Comparison of ENCODE assay signal across 1 cellular context in the genomic region with DNA sequence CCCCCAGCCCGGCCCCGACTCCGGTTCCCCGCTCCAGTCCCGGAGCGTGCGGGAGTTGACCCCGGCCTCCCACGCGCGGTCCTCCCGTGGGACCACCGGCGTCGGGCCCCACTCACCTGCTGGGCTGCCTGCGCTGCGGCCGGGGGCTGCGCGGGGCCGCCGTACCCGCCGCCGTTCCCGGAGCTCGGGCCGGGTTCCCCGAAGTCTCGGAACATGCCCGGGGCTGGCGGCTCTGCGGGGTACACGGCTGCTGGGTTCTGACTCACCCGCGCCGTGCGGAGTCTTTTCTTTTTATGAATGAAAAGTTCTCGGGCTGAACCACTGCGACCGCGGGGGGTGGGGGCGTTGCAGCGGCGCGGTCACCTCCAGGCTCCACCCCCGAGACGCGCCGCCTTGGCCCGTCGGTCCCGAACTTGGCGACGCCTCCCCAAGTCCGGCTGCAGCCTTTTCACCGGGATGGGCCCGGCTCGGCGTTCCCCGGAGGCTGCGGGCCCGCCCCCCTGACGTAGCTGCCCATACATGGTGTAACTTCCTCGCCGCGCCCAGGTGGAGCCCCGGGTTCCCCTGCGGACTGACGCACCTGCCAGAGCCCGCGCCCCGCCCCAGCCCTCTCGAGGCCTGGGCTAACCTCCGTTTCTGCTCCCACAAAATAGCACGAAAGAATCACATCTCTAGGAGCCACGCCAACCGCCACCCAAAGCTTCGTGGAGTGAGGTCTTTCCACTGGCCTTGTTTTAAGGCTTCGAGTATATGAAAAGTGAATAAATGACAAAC.
TF ChIP-seq lines count a peak whose summit lies in the region.

Gene FOSL1, minus strand, starts transcription at position 264 of the 774 bp plus-strand sequence. Its CDS starts 49 bp downstream, at position 215.

TF ChIP-seq in HepG2, 621 proteins besides CTCF, POLR2A, EP300 and RAD21 (continued from another document and continues in another):
- TF ChIP-seq, protein P1, sequence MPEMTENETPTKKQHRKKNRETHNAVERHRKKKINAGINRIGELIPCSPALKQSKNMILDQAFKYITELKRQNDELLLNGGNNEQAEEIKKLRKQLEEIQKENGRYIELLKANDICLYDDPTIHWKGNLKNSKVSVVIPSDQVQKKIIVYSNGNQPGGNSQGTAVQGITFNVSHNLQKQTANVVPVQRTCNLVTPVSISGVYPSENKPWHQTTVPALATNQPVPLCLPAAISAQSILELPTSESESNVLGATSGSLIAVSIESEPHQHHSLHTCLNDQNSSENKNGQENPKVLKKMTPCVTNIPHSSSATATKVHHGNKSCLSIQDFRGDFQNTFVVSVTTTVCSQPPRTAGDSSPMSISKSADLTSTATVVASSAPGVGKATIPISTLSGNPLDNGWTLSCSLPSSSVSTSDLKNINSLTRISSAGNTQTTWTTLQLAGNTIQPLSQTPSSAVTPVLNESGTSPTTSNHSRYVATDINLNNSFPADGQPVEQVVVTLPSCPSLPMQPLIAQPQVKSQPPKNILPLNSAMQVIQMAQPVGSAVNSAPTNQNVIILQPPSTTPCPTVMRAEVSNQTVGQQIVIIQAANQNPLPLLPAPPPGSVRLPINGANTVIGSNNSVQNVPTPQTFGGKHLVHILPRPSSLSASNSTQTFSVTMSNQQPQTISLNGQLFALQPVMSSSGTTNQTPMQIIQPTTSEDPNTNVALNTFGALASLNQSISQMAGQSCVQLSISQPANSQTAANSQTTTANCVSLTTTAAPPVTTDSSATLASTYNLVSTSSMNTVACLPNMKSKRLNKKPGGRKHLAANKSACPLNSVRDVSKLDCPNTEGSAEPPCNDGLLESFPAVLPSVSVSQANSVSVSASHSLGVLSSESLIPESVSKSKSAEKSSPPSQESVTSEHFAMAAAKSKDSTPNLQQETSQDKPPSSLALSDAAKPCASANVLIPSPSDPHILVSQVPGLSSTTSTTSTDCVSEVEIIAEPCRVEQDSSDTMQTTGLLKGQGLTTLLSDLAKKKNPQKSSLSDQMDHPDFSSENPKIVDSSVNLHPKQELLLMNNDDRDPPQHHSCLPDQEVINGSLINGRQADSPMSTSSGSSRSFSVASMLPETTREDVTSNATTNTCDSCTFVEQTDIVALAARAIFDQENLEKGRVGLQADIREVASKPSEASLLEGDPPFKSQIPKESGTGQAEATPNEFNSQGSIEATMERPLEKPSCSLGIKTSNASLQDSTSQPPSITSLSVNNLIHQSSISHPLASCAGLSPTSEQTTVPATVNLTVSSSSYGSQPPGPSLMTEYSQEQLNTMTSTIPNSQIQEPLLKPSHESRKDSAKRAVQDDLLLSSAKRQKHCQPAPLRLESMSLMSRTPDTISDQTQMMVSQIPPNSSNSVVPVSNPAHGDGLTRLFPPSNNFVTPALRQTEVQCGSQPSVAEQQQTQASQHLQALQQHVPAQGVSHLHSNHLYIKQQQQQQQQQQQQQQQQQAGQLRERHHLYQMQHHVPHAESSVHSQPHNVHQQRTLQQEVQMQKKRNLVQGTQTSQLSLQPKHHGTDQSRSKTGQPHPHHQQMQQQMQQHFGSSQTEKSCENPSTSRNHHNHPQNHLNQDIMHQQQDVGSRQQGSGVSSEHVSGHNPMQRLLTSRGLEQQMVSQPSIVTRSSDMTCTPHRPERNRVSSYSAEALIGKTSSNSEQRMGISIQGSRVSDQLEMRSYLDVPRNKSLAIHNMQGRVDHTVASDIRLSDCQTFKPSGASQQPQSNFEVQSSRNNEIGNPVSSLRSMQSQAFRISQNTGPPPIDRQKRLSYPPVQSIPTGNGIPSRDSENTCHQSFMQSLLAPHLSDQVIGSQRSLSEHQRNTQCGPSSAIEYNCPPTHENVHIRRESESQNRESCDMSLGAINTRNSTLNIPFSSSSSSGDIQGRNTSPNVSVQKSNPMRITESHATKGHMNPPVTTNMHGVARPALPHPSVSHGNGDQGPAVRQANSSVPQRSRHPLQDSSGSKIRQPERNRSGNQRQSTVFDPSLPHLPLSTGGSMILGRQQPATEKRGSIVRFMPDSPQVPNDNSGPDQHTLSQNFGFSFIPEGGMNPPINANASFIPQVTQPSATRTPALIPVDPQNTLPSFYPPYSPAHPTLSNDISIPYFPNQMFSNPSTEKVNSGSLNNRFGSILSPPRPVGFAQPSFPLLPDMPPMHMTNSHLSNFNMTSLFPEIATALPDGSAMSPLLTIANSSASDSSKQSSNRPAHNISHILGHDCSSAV (CRISPR knock-in tag; IDR thresholded peaks at IDR 0.05; ENCODE audit: borderline replicate concordance): no peak
- TF ChIP-seq, protein P2, sequence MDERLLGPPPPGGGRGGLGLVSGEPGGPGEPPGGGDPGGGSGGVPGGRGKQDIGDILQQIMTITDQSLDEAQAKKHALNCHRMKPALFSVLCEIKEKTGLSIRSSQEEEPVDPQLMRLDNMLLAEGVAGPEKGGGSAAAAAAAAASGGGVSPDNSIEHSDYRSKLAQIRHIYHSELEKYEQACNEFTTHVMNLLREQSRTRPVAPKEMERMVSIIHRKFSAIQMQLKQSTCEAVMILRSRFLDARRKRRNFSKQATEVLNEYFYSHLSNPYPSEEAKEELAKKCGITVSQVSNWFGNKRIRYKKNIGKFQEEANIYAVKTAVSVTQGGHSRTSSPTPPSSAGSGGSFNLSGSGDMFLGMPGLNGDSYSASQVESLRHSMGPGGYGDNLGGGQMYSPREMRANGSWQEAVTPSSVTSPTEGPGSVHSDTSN (CRISPR knock-in tag; IDR thresholded peaks at IDR 0.05): no peak
- TF ChIP-seq MLXIP (CRISPR knock-in tag; IDR thresholded peaks at IDR 0.05; ENCODE audit: borderline replicate concordance): no peak
- TF ChIP-seq ZSCAN21 (CRISPR knock-in tag; IDR thresholded peaks at IDR 0.05; ENCODE audit: borderline replicate concordance): no peak
- no peak for TF ChIP-seq ZNF652 (CRISPR knock-in tag; IDR thresholded peaks at IDR 0.05; ENCODE audit: borderline replicate concordance, low read depth)
- TF ChIP-seq JUND (CRISPR knock-in tag; IDR thresholded peaks at IDR 0.05): no peak
- no peak for TF ChIP-seq BRD4 (CRISPR knock-in tag; IDR thresholded peaks at IDR 0.05)
- TF ChIP-seq, protein P3, sequence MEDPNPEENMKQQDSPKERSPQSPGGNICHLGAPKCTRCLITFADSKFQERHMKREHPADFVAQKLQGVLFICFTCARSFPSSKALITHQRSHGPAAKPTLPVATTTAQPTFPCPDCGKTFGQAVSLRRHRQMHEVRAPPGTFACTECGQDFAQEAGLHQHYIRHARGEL (CRISPR knock-in tag; IDR thresholded peaks at IDR 0.05): no peak
- TF ChIP-seq CC2D1A (CRISPR knock-in tag; IDR thresholded peaks at IDR 0.05): no peak
- TF ChIP-seq ATAD3A (CRISPR knock-in tag; IDR thresholded peaks at IDR 0.05): no peak
- no peak for TF ChIP-seq SIX4 (CRISPR knock-in tag; IDR thresholded peaks at IDR 0.05)
- no peak for TF ChIP-seq HNF4A (CRISPR knock-in tag; IDR thresholded peaks at IDR 0.05)
- peak; percentile 60; the same call in 1 of the 2 replicates for TF ChIP-seq ZNF598 (CRISPR knock-in tag; IDR thresholded peaks at IDR 0.05; ENCODE audit: borderline replicate concordance)
- TF ChIP-seq KAT2B (IDR thresholded peaks at IDR 0.05; ENCODE audit: borderline replicate concordance, low read depth, low read length): no peak
- no peak for TF ChIP-seq MEF2D (CRISPR knock-in tag; IDR thresholded peaks at IDR 0.05)
- TF ChIP-seq TSC22D2 (CRISPR knock-in tag; IDR thresholded peaks at IDR 0.05; ENCODE audit: borderline replicate concordance): no peak
- no peak for TF ChIP-seq ZFP82 (CRISPR knock-in tag; IDR thresholded peaks at IDR 0.05; ENCODE audit: borderline replicate concordance)
- no peak for TF ChIP-seq SETDB1 (CRISPR knock-in tag; IDR thresholded peaks at IDR 0.05; ENCODE audit: borderline replicate concordance)
- peak; percentile 83 for TF ChIP-seq ARNT2 (CRISPR knock-in tag; IDR thresholded peaks at IDR 0.05; ENCODE audit: low read depth)
- no peak for TF ChIP-seq ZNF597 (CRISPR knock-in tag; IDR thresholded peaks at IDR 0.05)
- no peak for TF ChIP-seq IRX3 (CRISPR knock-in tag; IDR thresholded peaks at IDR 0.05; ENCODE audit: borderline replicate concordance, low read depth)
- TF ChIP-seq, protein P4, sequence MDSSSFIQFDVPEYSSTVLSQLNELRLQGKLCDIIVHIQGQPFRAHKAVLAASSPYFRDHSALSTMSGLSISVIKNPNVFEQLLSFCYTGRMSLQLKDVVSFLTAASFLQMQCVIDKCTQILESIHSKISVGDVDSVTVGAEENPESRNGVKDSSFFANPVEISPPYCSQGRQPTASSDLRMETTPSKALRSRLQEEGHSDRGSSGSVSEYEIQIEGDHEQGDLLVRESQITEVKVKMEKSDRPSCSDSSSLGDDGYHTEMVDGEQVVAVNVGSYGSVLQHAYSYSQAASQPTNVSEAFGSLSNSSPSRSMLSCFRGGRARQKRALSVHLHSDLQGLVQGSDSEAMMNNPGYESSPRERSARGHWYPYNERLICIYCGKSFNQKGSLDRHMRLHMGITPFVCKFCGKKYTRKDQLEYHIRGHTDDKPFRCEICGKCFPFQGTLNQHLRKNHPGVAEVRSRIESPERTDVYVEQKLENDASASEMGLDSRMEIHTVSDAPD (CRISPR knock-in tag; IDR thresholded peaks at IDR 0.05): 0 out of 2 replicates have a peak, but pooled peaks have one; percentile 35
- peak; percentile 53 for TF ChIP-seq YY1 (IDR thresholded peaks at IDR 0.05; ENCODE audit: insufficient read depth, insufficient replicate concordance, low read depth, low read length)
- no peak for TF ChIP-seq ZMYM3 (CRISPR knock-in tag; IDR thresholded peaks at IDR 0.05)
- no peak for TF ChIP-seq SNRNP70 (IDR thresholded peaks at IDR 0.05; ENCODE audit: low read depth, low read length)
- peak; percentile 25; the same call in 1 of the 2 replicates for TF ChIP-seq MXD3 (CRISPR knock-in tag; IDR thresholded peaks at IDR 0.05)
- no peak for TF ChIP-seq ZFP36L2 (CRISPR knock-in tag; IDR thresholded peaks at IDR 0.05)
- TF ChIP-seq, protein P5, sequence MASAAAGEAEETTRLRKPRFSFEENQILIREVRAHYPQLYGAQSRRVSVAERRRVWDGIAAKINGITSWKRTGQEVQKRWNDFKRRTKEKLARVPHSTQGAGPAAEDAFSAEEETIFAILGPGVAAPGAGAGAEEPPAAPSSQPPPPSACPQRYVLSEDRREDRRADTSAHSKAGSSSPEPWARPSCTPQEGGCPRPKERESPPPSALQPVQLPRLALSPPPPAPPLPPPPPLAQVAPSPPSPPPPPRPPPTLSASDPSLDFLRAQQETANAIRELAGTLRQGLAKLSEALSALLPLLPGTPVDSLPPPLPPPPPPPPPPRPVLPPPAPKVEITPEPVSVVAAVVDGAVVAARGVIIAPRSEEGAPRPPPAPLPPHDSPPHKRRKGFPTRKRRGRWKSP (CRISPR knock-in tag; IDR thresholded peaks at IDR 0.05): peak; percentile 72
- TF ChIP-seq, protein P6, sequence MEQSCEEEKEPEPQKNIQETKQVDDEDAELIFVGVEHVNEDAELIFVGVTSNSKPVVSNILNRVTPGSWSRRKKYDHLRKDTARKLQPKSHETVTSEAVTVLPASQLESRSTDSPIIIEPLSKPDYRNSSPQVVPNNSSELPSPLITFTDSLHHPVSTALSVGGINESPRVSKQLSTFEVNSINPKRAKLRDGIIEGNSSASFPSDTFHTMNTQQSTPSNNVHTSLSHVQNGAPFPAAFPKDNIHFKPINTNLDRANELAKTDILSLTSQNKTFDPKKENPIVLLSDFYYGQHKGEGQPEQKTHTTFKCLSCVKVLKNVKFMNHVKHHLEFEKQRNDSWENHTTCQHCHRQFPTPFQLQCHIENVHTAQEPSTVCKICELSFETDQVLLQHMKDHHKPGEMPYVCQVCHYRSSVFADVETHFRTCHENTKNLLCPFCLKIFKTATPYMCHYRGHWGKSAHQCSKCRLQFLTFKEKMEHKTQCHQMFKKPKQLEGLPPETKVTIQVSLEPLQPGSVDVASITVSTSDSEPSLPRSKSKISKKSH (CRISPR knock-in tag; IDR thresholded peaks at IDR 0.05; ENCODE audit: borderline replicate concordance): peak; percentile 21; the same call in 1 of the 2 replicates
- TF ChIP-seq ZNF136 (CRISPR knock-in tag; IDR thresholded peaks at IDR 0.05; ENCODE audit: low read depth): 0 out of 2 replicates have a peak, but pooled peaks have one; percentile 54
- no peak for TF ChIP-seq ZNF337 (CRISPR knock-in tag; IDR thresholded peaks at IDR 0.05; ENCODE audit: borderline replicate concordance, low read depth)
- no peak for TF ChIP-seq ZNF891 (CRISPR knock-in tag; IDR thresholded peaks at IDR 0.05)
- no peak for TF ChIP-seq ZNF234 (CRISPR knock-in tag; conservative IDR thresholded peaks at IDR 0.05)
- TF ChIP-seq, protein P7, sequence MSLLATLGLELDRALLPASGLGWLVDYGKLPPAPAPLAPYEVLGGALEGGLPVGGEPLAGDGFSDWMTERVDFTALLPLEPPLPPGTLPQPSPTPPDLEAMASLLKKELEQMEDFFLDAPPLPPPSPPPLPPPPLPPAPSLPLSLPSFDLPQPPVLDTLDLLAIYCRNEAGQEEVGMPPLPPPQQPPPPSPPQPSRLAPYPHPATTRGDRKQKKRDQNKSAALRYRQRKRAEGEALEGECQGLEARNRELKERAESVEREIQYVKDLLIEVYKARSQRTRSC (CRISPR knock-in tag; IDR thresholded peaks at IDR 0.05; ENCODE audit: low read depth): no peak
- TF ChIP-seq FOXA1 (IDR thresholded peaks at IDR 0.05): no peak
- no peak; the same call in 1 of the 2 replicates for TF ChIP-seq FOXA1 (CRISPR knock-in tag; IDR thresholded peaks at IDR 0.05)
- no peak for TF ChIP-seq TBP (CRISPR knock-in tag; IDR thresholded peaks at IDR 0.05)
- TF ChIP-seq MTA1 (CRISPR knock-in tag; IDR thresholded peaks at IDR 0.05; ENCODE audit: borderline replicate concordance): no peak
